In genomic region chr19:58477130-58477529, GRCh38 we compare ENCODE assay signal across 1 cellular context.
TF ChIP-seq lines count a peak whose summit lies in the region.

No MANE protein-coding gene starts in this region.

TF ChIP-seq in HEK293, 187 proteins besides CTCF, POLR2A, EP300 and RAD21 (continued from another document):
- TF ChIP-seq ZNF324 (tag by site-specific recombination; IDR thresholded peaks at IDR 0.05) (no peak), PRDM2 (tag by site-specific recombination; IDR thresholded peaks at IDR 0.05; ENCODE audit: borderline replicate concordance) (no peak), KLF7 (tag by site-specific recombination; IDR thresholded peaks at IDR 0.05; ENCODE audit: borderline replicate concordance) (no peak)
TF ChIP-seq in HEK293: peak in this region for 0.
